In genomic region chr16:19282101-19282500, GRCh38 we compare ENCODE assay signal across 33 cellular contexts. TPM values are rescaled to one million over a fixed set of nuclear protein-coding genes. Genes with fewer than 3 reads are reported as not detected.
"Had no signal": no experiment of that assay in that cellular context is flagged by ENCODE, and none has a peak within 500 bp of the region (broad histone marks: within the 10 kb centered on the region; RNA-seq: fewer than 3 reads in every experiment).

No MANE protein-coding gene starts in this region.

- DNase-seq: activated CD4-positive, alpha-beta memory T cell treated with anti-CD3 and anti-CD28 coated beads, Interleukin-2, amount 10 ng/mL, durations not matched to agents 7 days and 5 days; activated CD4-positive, alpha-beta T cell treated with anti-CD3 and anti-CD28 coated beads for 1 hour; activated CD4-positive, alpha-beta T cell treated with anti-CD3 and anti-CD28 coated beads for 48 hours; activated CD4-positive, CD25-positive, alpha-beta regulatory T cell; activated CD8-positive, alpha-beta memory T cell treated with anti-CD3 and anti-CD28 coated beads for 24 hours; activated CD8-positive, alpha-beta memory T cell treated with anti-CD3 and anti-CD28 coated beads, Interleukin-2, amount 10 ng/mL, durations not matched to agents 7 days and 5 days; activated CD8-positive, alpha-beta memory T cell treated with anti-CD3 and anti-CD28 coated beads, Interleukin-2, amount 50 U/mL, for 48 hours; activated gamma-delta T cell; activated naive CD4-positive, alpha-beta T cell treated with Interleukin-2 at 50 U/mL for 16 hours; activated naive CD8-positive, alpha-beta T cell treated with anti-CD3 and anti-CD28 coated beads, Interleukin-2, amount 10 ng/mL, durations not matched to agents 7 days and 5 days; activated T-cell treated with anti-CD3 and anti-CD28 coated beads, Interleukin-2, amount 50 U/mL, for 1 hour; activated T-cell treated with anti-CD3 and anti-CD28 coated beads, Interleukin-2, amount 50 U/mL, for 72 hours; amygdala; Karpas-422; MM.1S; MV-4-11; NCI-H1092; NCI-H1436 treated with DMSO at 0.1 percent for 48 hours; NCI-H1694 treated with DMSO at 0.1 percent for 48 hours; NCI-H2029; NCI-H510A; NCI-H526; NCI-H774; SHP77; SJCRH30; T1000; WERI-Rb-1 had no signal

- H3K4me3 ChIP-seq: ascending aorta, SJCRH30, SK-N-MC had no signal

- H3K27me3 ChIP-seq: ascending aorta, SJCRH30 had no signal

- H3K4me1 ChIP-seq: ascending aorta, SJCRH30 had no signal

- H3K27ac ChIP-seq: ascending aorta, SJCRH30, SK-N-MC, WERI-Rb-1 had no signal

- ATAC-seq: activated CD8-positive, alpha-beta memory T cell treated with anti-CD3 and anti-CD28 coated beads, Interleukin-2, amount 10 ng/mL, durations not matched to agents 7 days and 5 days; activated T-cell treated with anti-CD3 and anti-CD28 coated beads, Interleukin-2, amount 50 U/mL, for 72 hours; activated T-helper 17 cell treated with anti-CD3 and anti-CD28 coated beads, Interleukin-2, amount 50 U/mL, for 72 hours had no signal

- H3K36me3 ChIP-seq: ascending aorta, SJCRH30, WERI-Rb-1 had no signal

- H3K9me3 ChIP-seq: ascending aorta, SJCRH30 had no signal

RNA-seq across cellular contexts. Expression of gene CLEC19A, which starts 3.4 kb away (rescaled TPM):
- total RNA-seq: activated CD4-positive, alpha-beta memory T cell treated with anti-CD3 and anti-CD28 coated beads, Interleukin-2, amount 10 ng/mL, durations not matched to agents 7 days and 5 days; activated CD8-positive, alpha-beta memory T cell treated with anti-CD3 and anti-CD28 coated beads, Interleukin-2, amount 10 ng/mL, durations not matched to agents 7 days and 5 days; activated naive CD8-positive, alpha-beta T cell treated with anti-CD3 and anti-CD28 coated beads, Interleukin-2, amount 10 ng/mL, durations not matched to agents 7 days and 5 days; activated T-cell treated with anti-CD3 and anti-CD28 coated beads, Interleukin-2, amount 50 U/mL, for 72 hours; activated T-helper 17 cell treated with anti-CD3 and anti-CD28 coated beads, Interleukin-2, amount 50 U/mL, for 72 hours; ascending aorta; cardiac septum; SJCRH30; T-helper 1 cell treated with Interleukin-12 subunit alpha and Interleukin-12 subunit beta and Interleukin-4 antibody, amounts not matched to agents 30 ng/mL and 1 ng/mL, for 36 hours; T-helper 2 cell treated with Interferon-gamma antibody and Interleukin-4, amounts not matched to agents 100 ng/mL and 5 ng/mL, for 36 hours had no signal
